In genomic region chr12:58963844-58964243, GRCh38 we compare ENCODE assay signal across 9 cellular contexts. TPM values are rescaled to one million over a fixed set of nuclear protein-coding genes. Genes with fewer than 3 reads are reported as not detected.
"Had no signal": no experiment of that assay in that cellular context is flagged by ENCODE, and none has a peak within 500 bp of the region (broad histone marks: within the 10 kb centered on the region; RNA-seq: fewer than 3 reads in every experiment).

No MANE protein-coding gene starts in this region.

- H3K4me3 Mint-ChIP-seq: GM23338, HFFc6 had no signal

- H2AFZ ChIP-seq: GM23338 had no signal

- H3K9me3 ChIP-seq: HAP-1 had no signal

- ATAC-seq: GM23338, HCT116, HepG2, K562 had no signal

- H3K27ac ChIP-seq: HL-60 had no signal

- H3K36me3 ChIP-seq: HAP-1 had no signal

- H3K4me1 ChIP-seq: HAP-1 had no signal

- H3K9me3 Mint-ChIP-seq: GM23338, HFFc6 had no signal

- H3K27ac Mint-ChIP-seq: GM23338, HFFc6 had no signal

- H3K4me2 ChIP-seq: GM23338 had no signal

- DNase-seq: HFFc6, IMR-90, KG1 had no signal

- H3K4me3 ChIP-seq: GM23338, HAP-1, K562 had no signal

- H3K4me1 Mint-ChIP-seq: GM23338 had no signal

RNA-seq across cellular contexts. Expression of gene LRIG3, which starts 43.5 kb away (rescaled TPM):
- total RNA-seq: K562 had no signal
